15 cellular contexts compared by ENCODE assay signal in the genomic region with DNA sequence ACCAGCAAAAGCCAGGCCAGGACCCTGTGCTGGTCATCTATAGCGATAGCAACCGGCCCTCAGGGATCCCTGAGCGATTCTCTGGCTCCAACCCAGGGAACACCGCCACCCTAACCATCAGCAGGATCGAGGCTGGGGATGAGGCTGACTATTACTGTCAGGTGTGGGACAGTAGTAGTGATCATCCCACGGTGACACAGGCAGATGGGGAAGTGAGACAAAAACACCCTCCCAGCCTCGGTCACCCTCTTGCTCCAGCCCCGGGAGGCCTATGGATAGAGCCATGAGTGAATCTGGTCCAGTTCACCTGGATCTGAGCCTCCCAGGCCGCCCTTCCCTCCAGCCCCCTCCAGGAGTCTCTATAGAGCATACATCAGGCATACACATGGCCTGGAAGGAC.
DNase-seq lines count a peak whose midpoint lies in the region; TF ChIP-seq lines count a peak whose summit lies in the region.
"Had no signal": no experiment of that assay in that cellular context is flagged by ENCODE, and none has a peak within 500 bp of the region (broad histone marks: within the 10 kb centered on the region; RNA-seq: fewer than 3 reads in every experiment).

No MANE protein-coding gene starts in this region.

- TF ChIP-seq CTCF in WERI-Rb-1 (IDR thresholded peaks at IDR 0.05; ENCODE audit: low read depth, low read length) (peak; percentile 30; the same call in 1 of the 2 replicates), type B pancreatic cell (conservative IDR thresholded peaks at IDR 0.05) (no peak)

- no peaks in the 10 kb centered on the region for H3K27me3 Mint-ChIP-seq in CD8-positive, alpha-beta memory T cell
- H3K27me3 Mint-ChIP-seq in immature natural killer cell (ENCODE audit: low read depth in 3 of 3): peaks cover 1 to 4% (median 3%) of the 10 kb centered on the region in 3 donors
- H3K27me3 Mint-ChIP-seq in type B pancreatic cell: peaks cover 54% of the 10 kb centered on the region

- DNase-seq in CD8-positive, alpha-beta memory T cell: no peak
- DNase-seq in WERI-Rb-1 (peak; percentile 23), immature natural killer cell (no peak), type B pancreatic cell (ENCODE audit: extremely low spot score, unreplicated experiment) (peak; percentile 47), GF-D8 (lab: John Stamatoyannopoulos, UW) (no peak), posterior vena cava (ENCODE audit: low spot score) (no peak)
- no peak for DNase-seq in activated effector memory CD4-positive, alpha-beta T cell treated with Interleukin-2 at 50 U/mL for 16 hours
- DNase-seq: EL, H7, MG63, NCI-H187 treated with DMSO at 0.1 percent for 48 hours, NCI-H2171, NCI-H446 treated with DMSO at 0.1 percent for 48 hours, NCI-H774, PC-9 had no signal

- H3K4me3 ChIP-seq in CD8-positive, alpha-beta memory T cell (ENCODE audit: low read length): no peak overlapping the region
- no peak overlapping the region for H3K4me3 ChIP-seq in WERI-Rb-1 (ENCODE audit: low read depth, low read length)
- H3K4me3 ChIP-seq: MG63, PC-9 had no signal

- POLR2A ChIA-PET in CD8-positive, alpha-beta memory T cell (lab: Charles Lee): interaction anchor here (0.6 kb wide), 1 partner anchor 12 kb away, joined by 3 read pairs; no protein-coding TSS in a partner anchor

- intact Hi-C loops in posterior vena cava (cut with DNase I): no loop called here

- no peaks in the 10 kb centered on the region for H3K36me3 ChIP-seq in CD8-positive, alpha-beta memory T cell (ENCODE audit: insufficient read depth, low read length)
- H3K36me3 ChIP-seq in WERI-Rb-1: no peaks in the 10 kb centered on the region
- H3K36me3 ChIP-seq: MG63 had no signal

- CTCF ChIA-PET in CD8-positive, alpha-beta memory T cell (lab: Charles Lee): interaction anchor here (1.0 to 6.9 kb wide), 5 partner anchors 16 to 112 kb away, joined by 3 to 107 read pairs (median 22); no protein-coding TSS in a partner anchor

- H3K4me3 Mint-ChIP-seq in CD8-positive, alpha-beta memory T cell: no peak overlapping the region
- H3K4me3 Mint-ChIP-seq in immature natural killer cell: no peak overlapping the region
- no peak overlapping the region for H3K4me3 Mint-ChIP-seq in type B pancreatic cell

- peaks cover 72 to 90% (median 75%) of the 10 kb centered on the region in 3 donors for H3K4me1 Mint-ChIP-seq in CD8-positive, alpha-beta memory T cell
- H3K4me1 Mint-ChIP-seq in immature natural killer cell (peaks cover 50 to 77% of the 10 kb centered on the region in 2 donors), type B pancreatic cell (ENCODE audit: unreplicated experiment) (no peaks in the 10 kb centered on the region)

- peak overlapping the region; percentile 50 to 97 (median 82) for H3K27ac Mint-ChIP-seq in CD8-positive, alpha-beta memory T cell
- H3K27ac Mint-ChIP-seq in immature natural killer cell (peak overlapping the region in 4 of 6 donors; percentile 59 to 68 (median 66)), type B pancreatic cell (no peak overlapping the region)

- H3K36me3 Mint-ChIP-seq in CD8-positive, alpha-beta memory T cell: peaks cover 2 to 26% (median 16%) of the 10 kb centered on the region in 3 donors
- peaks cover 0 to 16% (median 4%) of the 10 kb centered on the region in 3 donors for H3K36me3 Mint-ChIP-seq in immature natural killer cell
- no peaks in the 10 kb centered on the region for H3K36me3 Mint-ChIP-seq in type B pancreatic cell

- H3K9me3 ChIP-seq in CD8-positive, alpha-beta memory T cell (ENCODE audit: low read length): no peaks in the 10 kb centered on the region
- no peaks in the 10 kb centered on the region for H3K9me3 ChIP-seq in WERI-Rb-1 (ENCODE audit: severe bottlenecking)
- H3K9me3 ChIP-seq: MG63 had no signal

- no peak overlapping the region for H3K27ac ChIP-seq in CD8-positive, alpha-beta memory T cell (ENCODE audit: low read depth, low read length)
- H3K27ac ChIP-seq in WERI-Rb-1: no peak overlapping the region
- H3K27ac ChIP-seq: PC-9 had no signal

- H3K9me3 Mint-ChIP-seq in CD8-positive, alpha-beta memory T cell: no peaks in the 10 kb centered on the region
- H3K9me3 Mint-ChIP-seq in immature natural killer cell: no peaks in the 10 kb centered on the region
- no peaks in the 10 kb centered on the region for H3K9me3 Mint-ChIP-seq in type B pancreatic cell

- H3K27me3 ChIP-seq in CD8-positive, alpha-beta memory T cell (ENCODE audit: insufficient read depth, low read length, poor library complexity, severe bottlenecking): no peaks in the 10 kb centered on the region
- no peaks in the 10 kb centered on the region for H3K27me3 ChIP-seq in WERI-Rb-1 (ENCODE audit: insufficient read depth, low read depth, severe bottlenecking)
- H3K27me3 ChIP-seq: MG63 had no signal

- peaks cover 4% of the 10 kb centered on the region for H3K4me1 ChIP-seq in CD8-positive, alpha-beta memory T cell (ENCODE audit: insufficient read depth, low read length)

Comparison
In these comparisons a context has a peak if more than half of its experiments do, and no peak if none do; other contexts are left out.
1. DNase-seq: peak in WERI-Rb-1 (single experiment) and type B pancreatic cell (single experiment); none in CD8-positive, alpha-beta memory T cell (0 of 5), immature natural killer cell (0 of 3), GF-D8 (single experiment), posterior vena cava (single experiment) and activated effector memory CD4-positive, alpha-beta T cell treated with Interleukin-2 at 50 U/mL for 16 hours (single experiment).